ENCODE assay signal across 27 cellular contexts in genomic region chr13:40094056-40094455, GRCh38.
DNase-seq lines count a peak whose midpoint lies in the region; ATAC-seq and TF ChIP-seq lines count a peak whose summit lies in the region.
"Had no signal": no experiment of that assay in that cellular context is flagged by ENCODE, and none has a peak within 500 bp of the region (broad histone marks: within the 10 kb centered on the region; RNA-seq: fewer than 3 reads in every experiment).

No MANE protein-coding gene starts in this region.

- H3K4me3 ChIP-seq in NB4 (ENCODE audit: low read depth, low read length) (no peak overlapping the region), lower lobe of right lung (no peak overlapping the region)
- H3K4me3 ChIP-seq: ascending aorta, lung, pancreas, spleen had no signal

- intact Hi-C loops in lower lobe of right lung (cut with DNase I) (no loop called here), left cardiac atrium (cut with DNase I) (no loop called here)

- DNase-seq in DMS79 (lab: John Stamatoyannopoulos, UW) = peak; percentile 64
- peak; percentile 25 for DNase-seq in NB4 (ENCODE audit: low read depth)
- peak; percentile 78 for DNase-seq in amniotic epithelial cell (ENCODE audit: low read depth)
- peak; percentile 39 for DNase-seq in kidney glomerular epithelial cell (lab: John Stamatoyannopoulos, UW)
- no peak for DNase-seq in lower lobe of right lung
- DNase-seq in left cardiac atrium = no peak
- DNase-seq in endothelial cell (ENCODE audit: low spot score) = no peak
- no peak for DNase-seq in H4 (ENCODE audit: low spot score)
- DNase-seq: activated effector memory CD4-positive, alpha-beta T cell treated with anti-CD3 and anti-CD28 coated beads, Interleukin-2, amount 50 U/mL, for 16 hours; activated naive CD8-positive, alpha-beta T cell treated with anti-CD3 and anti-CD28 coated beads for 36 hours; BE2C; central memory CD4-positive, alpha-beta T cell; dermis blood vessel endothelial cell; H7; islet precursor cell; NCI-H1436; NCI-H2081 treated with DMSO at 0.1 percent for 48 hours; NCI-H510A treated with DMSO at 0.1 percent for 48 hours; pancreas; spleen; stimulated activated CD4-positive, alpha-beta T cell treated with anti-CD3 and anti-CD28 coated beads, Interleukin-4, amount 100 ng/mL, for 1 hour had no signal

- peaks cover 5% of the 10 kb centered on the region for H3K36me3 Mint-ChIP-seq in endothelial cell (ENCODE audit: low read depth, unreplicated experiment)
- H3K36me3 Mint-ChIP-seq: stimulated activated effector memory CD8-positive, alpha-beta T cell treated with anti-CD3 and anti-CD28 coated beads, Interleukin-12 subunit alpha, Interleukin-12 subunit beta, amount 100 ng/mL, for 72 hours had no signal

- no peak for ATAC-seq in lower lobe of right lung
- no peak for ATAC-seq in left cardiac atrium
- ATAC-seq: activated CD4-positive, CD25-positive, alpha-beta regulatory T cell treated with anti-CD3 and anti-CD28 coated beads, Interleukin-2, amount 50 U/mL, for 24 hours; Panc1; pancreas; stimulated activated effector memory CD8-positive, alpha-beta T cell treated with anti-CD3 and anti-CD28 coated beads, Interleukin-12 subunit alpha, Interleukin-12 subunit beta, amount 100 ng/mL, for 72 hours had no signal

- H3K27ac Mint-ChIP-seq in endothelial cell (ENCODE audit: unreplicated experiment) = no peak overlapping the region
- H3K27ac Mint-ChIP-seq: activated naive CD8-positive, alpha-beta T cell treated with anti-CD3 and anti-CD28 coated beads for 36 hours; stimulated activated effector memory CD8-positive, alpha-beta T cell treated with anti-CD3 and anti-CD28 coated beads, Interleukin-12 subunit alpha, Interleukin-12 subunit beta, amount 100 ng/mL, for 72 hours had no signal

- no peak overlapping the region for H3K27ac ChIP-seq in lower lobe of right lung
- H3K27ac ChIP-seq: ascending aorta, pancreas, spleen had no signal

- no peak for TF ChIP-seq POLR2A in NB4 (IDR thresholded peaks at IDR 0.05; ENCODE audit: extremely low read depth, insufficient read length)

- H3K9me3 Mint-ChIP-seq in endothelial cell (ENCODE audit: unreplicated experiment) = no peaks in the 10 kb centered on the region

- no peaks in the 10 kb centered on the region for H3K27me3 Mint-ChIP-seq in endothelial cell (ENCODE audit: unreplicated experiment)
- H3K27me3 Mint-ChIP-seq: activated naive CD8-positive, alpha-beta T cell treated with anti-CD3 and anti-CD28 coated beads for 36 hours had no signal

- no peaks in the 10 kb centered on the region for H3K36me3 ChIP-seq in lower lobe of right lung
- H3K36me3 ChIP-seq: ascending aorta, BE2C, pancreas, spleen had no signal

- TF ChIP-seq CTCF in NB4 (IDR thresholded peaks at IDR 0.05; ENCODE audit: low read depth, low read length) (no peak), lower lobe of right lung (IDR thresholded peaks at IDR 0.05) (no peak), endothelial cell (IDR thresholded peaks at IDR 0.05; ENCODE audit: unreplicated experiment) (no peak)

- H3K9me3 ChIP-seq in lower lobe of right lung = no peaks in the 10 kb centered on the region
- H3K9me3 ChIP-seq: ascending aorta, BE2C, pancreas had no signal

- no peaks in the 10 kb centered on the region for H3K4me1 Mint-ChIP-seq in endothelial cell (ENCODE audit: unreplicated experiment)

- no peaks in the 10 kb centered on the region for H3K4me1 ChIP-seq in lower lobe of right lung
- H3K4me1 ChIP-seq: ascending aorta, BE2C, pancreas had no signal

- H3K27me3 ChIP-seq in lower lobe of right lung (ENCODE audit: low read depth) = no peaks in the 10 kb centered on the region
- H3K27me3 ChIP-seq: ascending aorta, BE2C, pancreas, spleen had no signal

- no peak overlapping the region for H3K4me3 Mint-ChIP-seq in endothelial cell (ENCODE audit: unreplicated experiment)
- H3K4me3 Mint-ChIP-seq: activated naive CD8-positive, alpha-beta T cell treated with anti-CD3 and anti-CD28 coated beads for 36 hours; neural crest cell; stimulated activated effector memory CD8-positive, alpha-beta T cell treated with anti-CD3 and anti-CD28 coated beads, Interleukin-12 subunit alpha, Interleukin-12 subunit beta, amount 100 ng/mL, for 72 hours had no signal

Comparison
In these comparisons a context has a peak if more than half of its experiments do, and no peak if none do; other contexts are left out.
1. DNase-seq: peak in DMS79 (single experiment), NB4 (single experiment), amniotic epithelial cell (single experiment) and kidney glomerular epithelial cell (single experiment); none in lower lobe of right lung (single experiment), left cardiac atrium (single experiment), endothelial cell (single experiment) and H4 (single experiment).